1 cellular context compared by ENCODE assay signal in the genomic region with DNA sequence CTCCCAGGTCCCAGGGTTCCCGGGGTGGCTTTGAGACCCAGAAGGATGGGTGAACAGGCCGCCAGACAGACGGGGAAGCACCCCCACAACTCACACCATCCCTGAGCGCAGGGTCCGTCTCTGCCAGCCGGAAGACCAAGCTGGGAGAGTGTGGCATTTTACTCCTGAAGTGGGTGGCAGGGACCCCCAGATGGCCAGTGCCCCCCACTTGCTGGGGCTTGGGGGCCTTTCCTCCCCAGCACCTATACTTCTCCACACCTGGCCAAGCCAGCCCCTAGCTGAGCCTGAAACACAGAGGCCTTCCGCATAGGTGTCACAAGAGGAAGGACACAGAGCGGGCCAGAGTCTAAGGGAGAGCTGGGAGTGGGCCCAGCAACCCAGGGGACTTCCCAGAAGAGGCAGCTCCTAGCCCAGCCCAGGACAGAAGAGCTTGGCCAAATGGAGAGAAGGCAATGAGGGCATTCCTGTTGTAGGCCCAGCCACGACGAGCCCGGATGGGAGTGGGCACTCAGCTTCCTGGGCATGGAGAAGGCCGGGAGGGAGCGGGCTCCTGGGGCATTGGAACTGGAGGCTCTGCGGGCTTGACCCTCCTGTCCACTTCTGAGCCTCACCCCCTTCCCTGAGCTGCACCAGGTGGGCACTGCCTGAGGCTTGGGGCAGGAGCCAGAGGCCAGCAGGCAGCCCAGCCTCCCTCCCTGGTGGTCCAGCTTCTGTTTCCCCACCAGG.
TF ChIP-seq lines count a peak whose summit lies in the region.

No MANE protein-coding gene starts in this region.

TF ChIP-seq in H1, 55 proteins besides CTCF, POLR2A, EP300 and RAD21:
- TF ChIP-seq CTBP2 (IDR thresholded peaks at IDR 0.05; ENCODE audit: borderline replicate concordance, insufficient read depth, insufficient read length, low read length) (no peak), NRF1 (IDR thresholded peaks at IDR 0.05; ENCODE audit: low read depth, low read length) (no peak), TCF12 (IDR thresholded peaks at IDR 0.05; ENCODE audit: low read depth, low read length) (no peak), FOSL1 (IDR thresholded peaks at IDR 0.05; ENCODE audit: insufficient read depth, low read depth, low read length) (no peak), CHD2 (IDR thresholded peaks at IDR 0.05; ENCODE audit: low read length) (no peak), HDAC6 (IDR thresholded peaks at IDR 0.05; ENCODE audit: low read depth, low read length) (no peak), POU5F1 (IDR thresholded peaks at IDR 0.05; ENCODE audit: low read depth, low read length) (no peak), BCL11A (IDR thresholded peaks at IDR 0.05; ENCODE audit: low read depth in 2 of 2, low read length in 2 of 2) (no peak)
